ENCODE assay signal across 8 cellular contexts in the genomic region with DNA sequence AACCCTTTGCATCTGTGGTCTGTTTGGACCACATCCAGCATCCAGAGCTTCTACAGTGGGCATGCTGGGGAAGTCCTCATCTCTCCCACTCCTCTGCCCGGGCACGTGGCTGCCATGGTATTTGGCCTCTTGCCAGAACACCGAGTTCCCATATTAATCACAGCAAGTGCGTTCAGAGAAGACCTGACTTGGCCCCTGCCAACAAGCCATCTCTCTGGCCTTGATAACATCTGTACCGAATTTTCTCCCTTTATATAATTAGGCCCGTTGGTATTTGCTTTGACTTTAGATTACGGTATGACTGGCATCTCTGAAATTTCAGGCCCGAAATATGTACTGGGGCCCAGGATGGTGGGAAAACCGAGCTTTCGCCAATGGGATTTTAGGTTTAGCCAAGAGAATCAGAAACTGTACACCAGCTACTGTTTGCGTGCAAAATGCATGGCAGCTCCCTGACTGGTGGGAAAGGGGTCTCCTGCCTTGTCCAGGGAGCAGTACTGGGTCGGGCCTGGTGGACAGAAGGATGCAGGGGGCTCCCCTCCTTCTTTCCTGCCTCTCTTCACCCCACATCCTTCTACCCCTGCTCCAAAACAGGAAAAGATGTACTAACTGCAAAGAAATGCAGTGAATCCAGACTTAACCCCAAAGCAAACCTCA.
DNase-seq lines count a peak whose midpoint lies in the region; ATAC-seq and TF ChIP-seq lines count a peak whose summit lies in the region.

No MANE protein-coding gene starts in this region.

- no peaks in the 10 kb centered on the region for H3K27me3 ChIP-seq in tibial nerve

- DNase-seq in activated T-cell treated with anti-CD3 and anti-CD28 coated beads, Interleukin-2, amount 50 U/mL, for 48 hours, result peak; percentile 66 to 70
- DNase-seq in activated T-cell treated with anti-CD3 and anti-CD28 coated beads, Interleukin-2, amount 50 U/mL, for 1 hour, result no peak
- no peak for DNase-seq in activated T-helper 1 cell treated with anti-CD3 and anti-CD28 coated beads, Interleukin-12 subunit alpha, Interleukin-12 subunit beta, Interleukin-2, Interleukin-4 antibody, amounts not matched to agents 30 ng/mL and 10 ng/mL and 1 ng/mL, durations not matched to agents 14 hours and 24 hours and 36 hours (ENCODE audit: low spot score)
- DNase-seq in left cardiac atrium (peak; percentile 74), tibial nerve (ENCODE audit: low spot score in 2 of 2) (peak in 1 of 2 donors; percentile 48), occipital lobe (lab: John Stamatoyannopoulos, UW) (no peak), glutamatergic neuron (no peak), GM10248 (ENCODE audit: extremely low spot score) (no peak)

- H3K9me3 Mint-ChIP-seq in activated T-helper 1 cell treated with anti-CD3 and anti-CD28 coated beads, Interleukin-12 subunit alpha, Interleukin-12 subunit beta, Interleukin-2, Interleukin-4 antibody, amounts not matched to agents 30 ng/mL and 10 ng/mL and 1 ng/mL, durations not matched to agents 14 hours and 24 hours and 36 hours, result peaks cover 20% of the 10 kb centered on the region
- H3K9me3 Mint-ChIP-seq in glutamatergic neuron (ENCODE audit: unreplicated experiment), result no peaks in the 10 kb centered on the region

- TF ChIP-seq EP300 in tibial nerve (IDR thresholded peaks at IDR 0.05), result peak in 1 of 2 donors; percentile 76

- no peaks in the 10 kb centered on the region for H3K9me3 ChIP-seq in tibial nerve

- H3K27me3 Mint-ChIP-seq in activated T-helper 1 cell treated with anti-CD3 and anti-CD28 coated beads, Interleukin-12 subunit alpha, Interleukin-12 subunit beta, Interleukin-2, Interleukin-4 antibody, amounts not matched to agents 30 ng/mL and 10 ng/mL and 1 ng/mL, durations not matched to agents 14 hours and 24 hours and 36 hours (ENCODE audit: insufficient read depth), result no peaks in the 10 kb centered on the region
- H3K27me3 Mint-ChIP-seq in glutamatergic neuron (ENCODE audit: unreplicated experiment), result peaks cover 3% of the 10 kb centered on the region

- peak overlapping the region in 3 of 4 donors; percentile 34 to 86 (median 76) for H3K27ac ChIP-seq in tibial nerve

- peaks cover 77% of the 10 kb centered on the region for H3K4me1 Mint-ChIP-seq in activated T-helper 1 cell treated with anti-CD3 and anti-CD28 coated beads, Interleukin-12 subunit alpha, Interleukin-12 subunit beta, Interleukin-2, Interleukin-4 antibody, amounts not matched to agents 30 ng/mL and 10 ng/mL and 1 ng/mL, durations not matched to agents 14 hours and 24 hours and 36 hours (ENCODE audit: low read depth)
- no peaks in the 10 kb centered on the region for H3K4me1 Mint-ChIP-seq in glutamatergic neuron (ENCODE audit: low read depth, unreplicated experiment)

- POLR2A ChIA-PET in GM10248 (lab: Yijun Ruan, JAX), result no interaction called here

- intact Hi-C loops in activated T-helper 1 cell treated with anti-CD3 and anti-CD28 coated beads, Interleukin-12 subunit alpha, Interleukin-12 subunit beta, Interleukin-2, Interleukin-4 antibody, amounts not matched to agents 30 ng/mL and 10 ng/mL and 1 ng/mL, durations not matched to agents 14 hours and 24 hours and 36 hours (cut with micrococcal nuclease), result no loop called here
- intact Hi-C loops in left cardiac atrium (cut with DNase I), result no loop called here

- TF ChIP-seq POLR2A in tibial nerve (IDR thresholded peaks at IDR 0.05), result no peak

- H3K4me1 ChIP-seq in tibial nerve, result peaks cover 0 to 50% (median 11%) of the 10 kb centered on the region in 4 donors

- ATAC-seq in left cardiac atrium, result peak; percentile 42 to 46

- CTCF ChIA-PET in GM10248 (lab: Yijun Ruan, JAX), result interaction anchor here (1.3 to 2.3 kb wide), 6 partner anchors 10 to 156 kb away, joined by 3 to 7 read pairs (median 4); no protein-coding TSS in a partner anchor

- H3K27ac Mint-ChIP-seq in activated T-helper 1 cell treated with anti-CD3 and anti-CD28 coated beads, Interleukin-12 subunit alpha, Interleukin-12 subunit beta, Interleukin-2, Interleukin-4 antibody, amounts not matched to agents 30 ng/mL and 10 ng/mL and 1 ng/mL, durations not matched to agents 14 hours and 24 hours and 36 hours, result peak overlapping the region; percentile 82
- no peak overlapping the region for H3K27ac Mint-ChIP-seq in glutamatergic neuron (ENCODE audit: unreplicated experiment)

- WGBS in tibial nerve, 2 donors, result 39 to 42% methylated on average over 12 of the region's 12 CpGs

- no peak overlapping the region for H3K4me3 ChIP-seq in tibial nerve

- peaks cover 81% of the 10 kb centered on the region for H3K36me3 Mint-ChIP-seq in activated T-helper 1 cell treated with anti-CD3 and anti-CD28 coated beads, Interleukin-12 subunit alpha, Interleukin-12 subunit beta, Interleukin-2, Interleukin-4 antibody, amounts not matched to agents 30 ng/mL and 10 ng/mL and 1 ng/mL, durations not matched to agents 14 hours and 24 hours and 36 hours (ENCODE audit: low read depth)
- H3K36me3 Mint-ChIP-seq in glutamatergic neuron (ENCODE audit: unreplicated experiment), result no peaks in the 10 kb centered on the region

- peaks cover 0 to 11% (median 0%) of the 10 kb centered on the region in 3 donors for H3K36me3 ChIP-seq in tibial nerve

- H3K4me3 Mint-ChIP-seq in activated T-helper 1 cell treated with anti-CD3 and anti-CD28 coated beads, Interleukin-12 subunit alpha, Interleukin-12 subunit beta, Interleukin-2, Interleukin-4 antibody, amounts not matched to agents 30 ng/mL and 10 ng/mL and 1 ng/mL, durations not matched to agents 14 hours and 24 hours and 36 hours, result peak overlapping the region; percentile 55
- no peak overlapping the region for H3K4me3 Mint-ChIP-seq in glutamatergic neuron (ENCODE audit: unreplicated experiment)

- TF ChIP-seq CTCF in tibial nerve (IDR thresholded peaks at IDR 0.05) (no peak), glutamatergic neuron (IDR thresholded peaks at IDR 0.05; ENCODE audit: partially characterized antibody, unreplicated experiment) (no peak), GM10248 (IDR thresholded peaks at IDR 0.05; ENCODE audit: control extremely low read depth, extremely low read depth, low read depth, missing control alignments) (no peak)

Comparison
In these comparisons a context has a peak if more than half of its experiments do, and no peak if none do; other contexts are left out.
1. DNase-seq: peak in activated T-cell treated with anti-CD3 and anti-CD28 coated beads, Interleukin-2, amount 50 U/mL, for 48 hours (2 of 2) and left cardiac atrium (single experiment); none in activated T-cell treated with anti-CD3 and anti-CD28 coated beads, Interleukin-2, amount 50 U/mL, for 1 hour (single experiment), activated T-helper 1 cell treated with anti-CD3 and anti-CD28 coated beads, Interleukin-12 subunit alpha, Interleukin-12 subunit beta, Interleukin-2, Interleukin-4 antibody, amounts not matched to agents 30 ng/mL and 10 ng/mL and 1 ng/mL, durations not matched to agents 14 hours and 24 hours and 36 hours (single experiment), occipital lobe (single experiment), glutamatergic neuron (single experiment) and GM10248 (single experiment).